Comparison of ENCODE assay signal across 12 cellular contexts in the genomic region with DNA sequence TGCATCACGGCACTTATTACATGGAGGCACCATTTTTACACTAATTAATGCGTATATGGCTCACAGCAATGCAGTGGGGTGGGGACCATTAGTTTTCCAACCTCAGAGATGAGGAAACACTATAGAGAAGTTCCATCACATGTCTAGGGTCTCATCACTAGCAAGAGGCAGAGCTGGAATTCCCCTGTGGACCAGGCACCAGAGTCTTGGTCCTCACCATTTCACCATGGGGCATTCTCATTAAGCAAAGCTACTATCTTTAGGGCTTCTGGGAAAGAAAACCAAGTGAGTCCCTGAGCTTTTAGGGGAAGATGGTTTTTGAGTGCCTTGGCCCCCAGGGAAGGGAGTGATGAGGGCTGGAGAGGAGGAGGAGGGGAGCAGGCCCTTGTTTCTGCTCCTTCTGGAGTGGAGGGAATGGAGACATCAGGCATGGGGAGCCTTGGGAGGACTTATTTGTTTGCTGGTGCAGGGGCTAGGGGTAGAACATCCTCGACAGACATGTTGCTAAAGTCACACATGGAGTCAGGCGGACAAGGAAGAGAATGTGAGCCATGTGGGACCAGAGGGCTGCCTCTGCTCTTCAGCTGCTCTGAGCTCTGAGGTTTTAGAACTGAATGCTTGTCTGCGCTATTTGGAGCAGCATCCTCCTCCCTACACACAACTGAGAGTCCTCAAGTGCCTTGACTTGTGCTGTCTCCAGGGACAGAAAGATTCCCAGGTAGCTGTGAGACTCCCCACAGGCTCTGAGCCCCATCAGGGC. TPM values are rescaled to one million over a fixed set of nuclear protein-coding genes. Genes with fewer than 3 reads are reported as not detected.
DNase-seq lines count a peak whose midpoint lies in the region; ATAC-seq and TF ChIP-seq lines count a peak whose summit lies in the region.
"Had no signal": no experiment of that assay in that cellular context is flagged by ENCODE, and none has a peak within 500 bp of the region (broad histone marks: within the 10 kb centered on the region; RNA-seq: fewer than 3 reads in every experiment).

No MANE protein-coding gene starts in this region.

- H3K4me1 ChIP-seq in CD8-positive, alpha-beta memory T cell (ENCODE audit: insufficient read depth, low read length), result no peaks in the 10 kb centered on the region
- H3K4me1 ChIP-seq in RWPE2 (ENCODE audit: insufficient read depth, poor library complexity, severe bottlenecking) (peaks cover 50% of the 10 kb centered on the region), sigmoid colon (peaks cover 0 to 60% (median 41%) of the 10 kb centered on the region in 4 donors)

- no peaks in the 10 kb centered on the region for H3K9me3 ChIP-seq in CD8-positive, alpha-beta memory T cell (ENCODE audit: low read length)
- H3K9me3 ChIP-seq in RWPE2 (ENCODE audit: severe bottlenecking) (no peaks in the 10 kb centered on the region), sigmoid colon (no peaks in the 10 kb centered on the region)

- H3K27me3 Mint-ChIP-seq in CD8-positive, alpha-beta memory T cell, result peaks cover 7% of the 10 kb centered on the region in 2 donors

- H3K36me3 ChIP-seq in CD8-positive, alpha-beta memory T cell (ENCODE audit: insufficient read depth, low read length), result no peaks in the 10 kb centered on the region
- H3K36me3 ChIP-seq in RWPE2 (ENCODE audit: low read depth) (no peaks in the 10 kb centered on the region), sigmoid colon (no peaks in the 10 kb centered on the region)

- H3K4me1 Mint-ChIP-seq in CD8-positive, alpha-beta memory T cell, result no peaks in the 10 kb centered on the region

- no peaks in the 10 kb centered on the region for H3K9me3 Mint-ChIP-seq in CD8-positive, alpha-beta memory T cell
- H3K9me3 Mint-ChIP-seq: activated CD4-positive, alpha-beta memory T cell treated with anti-CD3 and anti-CD28 coated beads for 36 hours; stimulated activated effector memory CD8-positive, alpha-beta T cell treated with anti-CD3 and anti-CD28 coated beads, Interleukin-12 subunit alpha, Interleukin-12 subunit beta, amount 100 ng/mL, for 72 hours had no signal

- H3K4me3 ChIP-seq in CD8-positive, alpha-beta memory T cell (ENCODE audit: low read length), result no peak overlapping the region
- H3K4me3 ChIP-seq in RWPE2 (ENCODE audit: severe bottlenecking), result no peak overlapping the region
- H3K4me3 ChIP-seq in fibroblast of mammary gland (ENCODE audit: control insufficient read depth, low read depth, low read length), result peak overlapping the region; percentile 50
- no peak overlapping the region for H3K4me3 ChIP-seq in sigmoid colon

- peaks cover 0 to 5% (median 0%) of the 10 kb centered on the region in 3 donors for H3K36me3 Mint-ChIP-seq in CD8-positive, alpha-beta memory T cell
- H3K36me3 Mint-ChIP-seq: activated CD4-positive, alpha-beta memory T cell treated with anti-CD3 and anti-CD28 coated beads for 36 hours; stimulated activated effector memory CD8-positive, alpha-beta T cell treated with anti-CD3 and anti-CD28 coated beads, Interleukin-12 subunit alpha, Interleukin-12 subunit beta, amount 100 ng/mL, for 72 hours had no signal

- no peaks in the 10 kb centered on the region for H3K27me3 ChIP-seq in CD8-positive, alpha-beta memory T cell (ENCODE audit: insufficient read depth, low read length, poor library complexity, severe bottlenecking)
- no peaks in the 10 kb centered on the region for H3K27me3 ChIP-seq in RWPE2 (ENCODE audit: insufficient read depth, poor library complexity, severe bottlenecking)
- H3K27me3 ChIP-seq in sigmoid colon, result no peaks in the 10 kb centered on the region

- intact Hi-C loops in sigmoid colon (cut with DNase I), result loop anchor here (2.0 kb wide), 2 partner anchors 13 to 39 kb away; partner anchors contain the start of gene ZBED5

- no peak overlapping the region for H3K4me3 Mint-ChIP-seq in CD8-positive, alpha-beta memory T cell
- H3K4me3 Mint-ChIP-seq: activated CD4-positive, alpha-beta memory T cell treated with anti-CD3 and anti-CD28 coated beads for 36 hours had no signal

- DNase-seq in CD8-positive, alpha-beta memory T cell, result no peak
- DNase-seq in RWPE2 (ENCODE audit: low spot score) (no peak), fibroblast of mammary gland (ENCODE audit: low read depth) (no peak), sigmoid colon (no peak), NCI-H1930 (lab: John Stamatoyannopoulos, UW) (no peak), DMS79 (lab: John Stamatoyannopoulos, UW) (no peak), GF-D8 (lab: John Stamatoyannopoulos, UW) (no peak)
- DNase-seq: activated CD4-positive, alpha-beta memory T cell treated with anti-CD3 and anti-CD28 coated beads for 36 hours; NCI-H2081 treated with DMSO at 0.1 percent for 48 hours had no signal

- CTCF ChIA-PET in CD8-positive, alpha-beta memory T cell (lab: Charles Lee), result no interaction called here

- ATAC-seq in RWPE2 (ENCODE audit: low read depth), result no peak
- ATAC-seq in GM19452 (IDR thresholded peaks at IDR 0.05; ENCODE audit: unreplicated experiment), result no peak
- ATAC-seq: esophagus mucosa; stimulated activated effector memory CD8-positive, alpha-beta T cell treated with anti-CD3 and anti-CD28 coated beads, Interleukin-12 subunit alpha, Interleukin-12 subunit beta, amount 100 ng/mL, for 72 hours had no signal

- peak overlapping the region; percentile 77 for H3K27ac ChIP-seq in CD8-positive, alpha-beta memory T cell (ENCODE audit: low read depth, low read length)
- H3K27ac ChIP-seq in RWPE2 (ENCODE audit: poor library complexity, severe bottlenecking) (peak overlapping the region; percentile 100), sigmoid colon (peak overlapping the region in 3 of 4 donors; percentile 90 to 94 (median 94))

- POLR2A ChIA-PET in CD8-positive, alpha-beta memory T cell (lab: Charles Lee), result interaction anchor here (0.7 kb wide), 1 partner anchor 44 kb away, joined by 5 read pairs; no protein-coding TSS in a partner anchor

- H3K27ac Mint-ChIP-seq in CD8-positive, alpha-beta memory T cell, result no peak overlapping the region
- H3K27ac Mint-ChIP-seq: activated CD4-positive, alpha-beta memory T cell treated with anti-CD3 and anti-CD28 coated beads for 36 hours had no signal

- no peak for TF ChIP-seq EP300 in sigmoid colon (IDR thresholded peaks at IDR 0.05)

- no peak for TF ChIP-seq POLR2A in sigmoid colon (IDR thresholded peaks at IDR 0.05)

- 92 to 94% methylated on average over 5 of the region's 5 CpGs for WGBS in sigmoid colon, 2 donors

- TF ChIP-seq CTCF in RWPE2 (IDR thresholded peaks at IDR 0.05; ENCODE audit: poor library complexity, severe bottlenecking) (no peak), fibroblast of mammary gland (conservative IDR thresholded peaks at IDR 0.05; ENCODE audit: control insufficient read depth, insufficient read depth, low read depth, low read length) (no peak), sigmoid colon (IDR thresholded peaks at IDR 0.05) (no peak)

RNA-seq across cellular contexts. Expression of gene ZBED5, which starts 40.3 kb away (rescaled TPM):
- 10 to 100 TPM; 45.7 to 51.9 TPM for total RNA-seq in CD8-positive, alpha-beta memory T cell
- 15.1 TPM for polyA plus RNA-seq in CD8-positive, alpha-beta memory T cell
- 10 to 100 TPM; 34.9 to 51.7 (median 42.6) TPM for total RNA-seq in sigmoid colon
- 10 to 100 TPM in 2 of 3 donors, 1 to 10 TPM in 1; 9.0 to 23.0 (median 10.2) TPM for polyA plus RNA-seq in sigmoid colon
